In genomic region chr21:44845418-44846200, GRCh38 we compare ENCODE assay signal across 1 cellular context.
TF ChIP-seq lines count a peak whose summit lies in the region.

No MANE protein-coding gene starts in this region.

TF ChIP-seq in SK-N-SH, 30 proteins besides CTCF, POLR2A, EP300 and RAD21 (continued from another document):
- TF ChIP-seq REST (IDR thresholded peaks at IDR 0.05; ENCODE audit: low read depth, low read length) (0 out of 2 replicates have a peak, but pooled peaks have one; percentile 23), PBX3 (IDR thresholded peaks at IDR 0.05) (no peak), FOXJ3 (CRISPR knock-in tag; IDR thresholded peaks at IDR 0.05) (no peak), ELF1 (IDR thresholded peaks at IDR 0.05) (no peak)
